Comparison of ENCODE assay signal across 9 cellular contexts in genomic region chr17:82063424-82064415, GRCh38. TPM values are rescaled to one million over a fixed set of nuclear protein-coding genes. Genes with fewer than 3 reads are reported as not detected.
A peak's percentile ranks its signal among the peaks of the same experiment; 100 is the strongest.
DNase-seq lines count a peak whose midpoint lies in the region; TF ChIP-seq lines count a peak whose summit lies in the region.
"Had no signal": no experiment of that assay in that cellular context is flagged by ENCODE, and none has a peak within 500 bp of the region (broad histone marks: within the 10 kb centered on the region; RNA-seq: fewer than 3 reads in every experiment).

No MANE protein-coding gene starts in this region.

- H3K36me3 ChIP-seq in SK-N-MC (ENCODE audit: insufficient read depth, low read length) (peaks cover 25% of the 10 kb centered on the region; the same call in 1 of the 2 replicates), skeletal muscle satellite cell (ENCODE audit: insufficient read depth, low read length) (peaks cover 35% of the 10 kb centered on the region)

- intact Hi-C loops in activated CD4-positive, alpha-beta T cell treated with anti-CD3 and anti-CD28 coated beads, Interleukin-2, amount 10 ng/mL, durations not matched to agents 24 days and 14 days (cut with micrococcal nuclease), result no loop called here

- no peaks in the 10 kb centered on the region for H3K27me3 Mint-ChIP-seq in activated CD4-positive, alpha-beta T cell treated with anti-CD3 and anti-CD28 coated beads, Interleukin-2, amount 10 ng/mL, durations not matched to agents 24 days and 14 days

- H3K4me3 ChIP-seq in SK-N-MC (peak overlapping the region; percentile 90; the same call in 1 of the 2 replicates), fibroblast of mammary gland (ENCODE audit: control insufficient read depth, low read depth, low read length) (peak overlapping the region; percentile 70), skeletal muscle satellite cell (ENCODE audit: low read length) (peak overlapping the region; percentile 87)

- peak overlapping the region; percentile 100 for H3K4me2 ChIP-seq in skeletal muscle satellite cell (ENCODE audit: low read length)

- H3K9ac ChIP-seq in SK-N-MC (ENCODE audit: insufficient read length) (peak overlapping the region; percentile 96), skeletal muscle satellite cell (ENCODE audit: low read depth, low read length) (peak overlapping the region; percentile 97)

- CTCF ChIA-PET in GM10248 (lab: Yijun Ruan, JAX), result interaction anchor here (0.9 to 1.4 kb wide), 3 partner anchors 19 to 104 kb away, joined by 3 to 4 read pairs (median 3); no protein-coding TSS in a partner anchor

- POLR2A ChIA-PET in GM10248 (lab: Yijun Ruan, JAX), result interaction anchor here (0.5 kb wide), 1 partner anchor 169 kb away, joined by 3 read pairs; no protein-coding TSS in a partner anchor

- DNase-seq in activated CD4-positive, alpha-beta T cell treated with anti-CD3 and anti-CD28 coated beads, Interleukin-2, amount 10 ng/mL, durations not matched to agents 24 days and 14 days, result no peak
- DNase-seq in activated CD4-positive, alpha-beta T cell treated with anti-CD3 and anti-CD28 coated beads for 1 hour, result no peak
- DNase-seq in SK-N-MC (ENCODE audit: low read depth, low spot score) (no peak), fibroblast of mammary gland (ENCODE audit: low read depth) (no peak), GF-D8 (lab: John Stamatoyannopoulos, UW) (no peak), GM10248 (ENCODE audit: extremely low spot score) (no peak), NCI-H82 treated with DMSO at 0.1 percent for 48 hours (lab: John Stamatoyannopoulos, UW; ENCODE audit: unreplicated experiment) (no peak)
- DNase-seq: ACHN had no signal

- peaks cover 21% of the 10 kb centered on the region for H3K4me1 ChIP-seq in skeletal muscle satellite cell (ENCODE audit: control insufficient read depth, insufficient read depth, low read length)

- H3K9me3 ChIP-seq in SK-N-MC (ENCODE audit: low read depth, low read length), result no peaks in the 10 kb centered on the region
- no peaks in the 10 kb centered on the region for H3K9me3 ChIP-seq in skeletal muscle satellite cell (replicated peaks; ENCODE audit: low read length)

- H3K9me3 Mint-ChIP-seq in activated CD4-positive, alpha-beta T cell treated with anti-CD3 and anti-CD28 coated beads, Interleukin-2, amount 10 ng/mL, durations not matched to agents 24 days and 14 days, result no peaks in the 10 kb centered on the region

- H3K27ac Mint-ChIP-seq in activated CD4-positive, alpha-beta T cell treated with anti-CD3 and anti-CD28 coated beads, Interleukin-2, amount 10 ng/mL, durations not matched to agents 24 days and 14 days, result no peak overlapping the region

- H3K27me3 ChIP-seq in skeletal muscle satellite cell (ENCODE audit: control insufficient read depth, insufficient read depth, low read length), result no peaks in the 10 kb centered on the region

- H3K27ac ChIP-seq in SK-N-MC, result no peak overlapping the region

- TF ChIP-seq CTCF in fibroblast of mammary gland (conservative IDR thresholded peaks at IDR 0.05; ENCODE audit: control insufficient read depth, insufficient read depth, low read depth, low read length) (no peak), GM10248 (IDR thresholded peaks at IDR 0.05; ENCODE audit: control extremely low read depth, extremely low read depth, low read depth, missing control alignments) (no peak)

- peaks cover 5% of the 10 kb centered on the region for H3K4me1 Mint-ChIP-seq in activated CD4-positive, alpha-beta T cell treated with anti-CD3 and anti-CD28 coated beads, Interleukin-2, amount 10 ng/mL, durations not matched to agents 24 days and 14 days

- peak overlapping the region; percentile 73 for H3K4me3 Mint-ChIP-seq in activated CD4-positive, alpha-beta T cell treated with anti-CD3 and anti-CD28 coated beads, Interleukin-2, amount 10 ng/mL, durations not matched to agents 24 days and 14 days

- peaks cover 15% of the 10 kb centered on the region for H3K36me3 Mint-ChIP-seq in activated CD4-positive, alpha-beta T cell treated with anti-CD3 and anti-CD28 coated beads, Interleukin-2, amount 10 ng/mL, durations not matched to agents 24 days and 14 days (ENCODE audit: low read depth)

RNA-seq across cellular contexts. Expression of gene DUS1L, which starts 1.9 kb away (rescaled TPM):
- 230 and 232 TPM in 2 replicates for total RNA-seq in activated CD4-positive, alpha-beta T cell treated with anti-CD3 and anti-CD28 coated beads, Interleukin-2, amount 10 ng/mL, durations not matched to agents 24 days and 14 days
- 64.7 and 68.2 TPM in 2 replicates for total RNA-seq in skeletal muscle satellite cell (2012; rRNA removed)

RNA-seq across cellular contexts. Expression of gene GPS1, which starts 12.0 kb away (rescaled TPM):
- total RNA-seq in activated CD4-positive, alpha-beta T cell treated with anti-CD3 and anti-CD28 coated beads, Interleukin-2, amount 10 ng/mL, durations not matched to agents 24 days and 14 days, result 117 and 118 TPM in 2 replicates
- 128 and 144 TPM in 2 replicates for total RNA-seq in skeletal muscle satellite cell (2012; rRNA removed)

RNA-seq across cellular contexts. Expression of gene RFNG, which starts 12.1 kb away (rescaled TPM):
- 21.4 and 30.8 TPM in 2 replicates for total RNA-seq in activated CD4-positive, alpha-beta T cell treated with anti-CD3 and anti-CD28 coated beads, Interleukin-2, amount 10 ng/mL, durations not matched to agents 24 days and 14 days
- total RNA-seq in skeletal muscle satellite cell (2012; rRNA removed), result 29.5 and 31.2 TPM in 2 replicates

RNA-seq across cellular contexts. Expression of gene DCXR, which starts 26.2 kb away (rescaled TPM):
- total RNA-seq in activated CD4-positive, alpha-beta T cell treated with anti-CD3 and anti-CD28 coated beads, Interleukin-2, amount 10 ng/mL, durations not matched to agents 24 days and 14 days, result 128 TPM in 2 replicates
- total RNA-seq in skeletal muscle satellite cell (2012; rRNA removed), result 49.1 and 63.1 TPM in 2 replicates

RNA-seq across cellular contexts. Expression of gene RAC3, which starts 32.2 kb away (rescaled TPM):
- 11.5 and 12.1 TPM in 2 replicates for total RNA-seq in activated CD4-positive, alpha-beta T cell treated with anti-CD3 and anti-CD28 coated beads, Interleukin-2, amount 10 ng/mL, durations not matched to agents 24 days and 14 days
- 9.6 and 15.5 TPM in 2 replicates for total RNA-seq in skeletal muscle satellite cell (2012; rRNA removed)
